8 cellular contexts compared by ENCODE assay signal in genomic region chr1:16889179-16889816, GRCh38. TPM values are rescaled to one million over a fixed set of nuclear protein-coding genes. Genes with fewer than 3 reads are reported as not detected.
DNase-seq lines count a peak whose midpoint lies in the region; ATAC-seq and TF ChIP-seq lines count a peak whose summit lies in the region.
"Not testable (repeated sequence)": the region's sequence is repeated elsewhere in the genome, so short reads cannot be mapped to it uniquely, and the experiment has no call there.

No MANE protein-coding gene starts in this region.

- H3K79me2 ChIP-seq in fibroblast of lung (ENCODE audit: control insufficient read depth, insufficient read depth, low read length): not testable (repeated sequence)

- H3K4me3 ChIP-seq in fibroblast of lung (replicated peaks in 1 of 4; ENCODE audit: control extremely low read depth in 1 of 4, insufficient read depth in 1 of 4, low read depth in 3 of 4, low read length in 4 of 4) (peak overlapping the region; percentile 41 to 72 (median 53)), left lung (peak overlapping the region; percentile 47 to 61), rectal smooth muscle tissue (ENCODE audit: low read length) (peak overlapping the region; percentile 70), subcutaneous abdominal adipose tissue (ENCODE audit: low read depth in 1 of 5, low read length in 5 of 5) (peak overlapping the region; percentile 66 to 83 (median 77))

- TF ChIP-seq CTCF in fibroblast of lung (conservative IDR thresholded peaks at IDR 0.05 in 1 of 2, IDR thresholded peaks at IDR 0.05 in 1 of 2; ENCODE audit: low read depth in 1 of 2, low read length in 2 of 2): peak in 1 of 2 donors; percentile 9
- TF ChIP-seq CTCF in left lung (IDR thresholded peaks at IDR 0.05): not testable (repeated sequence)

- DNase-seq in DMS114 treated with DMSO at 0.1 percent for 48 hours (lab: John Stamatoyannopoulos, UW; ENCODE audit: unreplicated experiment) (peak; percentile 21), MV-4-11 (lab: John Stamatoyannopoulos, UW) (peak; percentile 63), fibroblast of lung (ENCODE audit: low read depth in 2 of 2) (peak; percentile 83 to 89), left lung (peak; percentile 91 to 94)
- peak in 3 of 4 experiments; percentile 36 to 50 (median 44) for DNase-seq in activated CD4-positive, CD25-positive, alpha-beta regulatory T cell (lab: John Stamatoyannopoulos, UW)

- 0 to 14% (median 1%) methylated on average over 45 of the region's 45 CpGs for WGBS in adipose tissue, 3 donors

- H3K9me3 ChIP-seq in fibroblast of lung (ENCODE audit: control insufficient read depth, insufficient read depth, low read depth, low read length); left lung; subcutaneous abdominal adipose tissue (ENCODE audit: control insufficient read depth in 5 of 5, low read length in 5 of 5): not testable (repeated sequence)

- H3K27me3 ChIP-seq in fibroblast of lung (ENCODE audit: control insufficient read depth, insufficient read depth, low read length); left lung; rectal smooth muscle tissue (ENCODE audit: control insufficient read depth, insufficient read depth, low read length); subcutaneous abdominal adipose tissue (ENCODE audit: control insufficient read depth in 5 of 5, insufficient read depth in 4 of 5, low read length in 5 of 5): not testable (repeated sequence)

- not testable (repeated sequence) for H4K20me1 ChIP-seq in fibroblast of lung (ENCODE audit: control insufficient read depth, extremely low read depth, insufficient read depth, low read length)

- H2AFZ ChIP-seq in fibroblast of lung (ENCODE audit: low read length): peak overlapping the region; percentile 67

- not testable (repeated sequence) for H3K4me1 ChIP-seq in fibroblast of lung (ENCODE audit: control insufficient read depth, extremely low read depth, insufficient read depth, low read length); rectal smooth muscle tissue (ENCODE audit: control insufficient read depth, insufficient read depth, low read length)
- H3K4me1 ChIP-seq in left lung (peaks cover 2 to 13% of the 10 kb centered on the region in 2 donors), subcutaneous abdominal adipose tissue (ENCODE audit: control insufficient read depth in 5 of 5, insufficient read depth in 5 of 5, low read length in 5 of 5) (peaks cover 0 to 16% (median 13%) of the 10 kb centered on the region in 5 donors)

- intact Hi-C loops in left lung (cut with DNase I): not testable (repeated sequence)

- not testable (repeated sequence) for H3K36me3 ChIP-seq in fibroblast of lung (ENCODE audit: control insufficient read depth, insufficient read depth, low read length); left lung; rectal smooth muscle tissue (ENCODE audit: control insufficient read depth, insufficient read depth, low read length); subcutaneous abdominal adipose tissue (ENCODE audit: control insufficient read depth in 5 of 5, insufficient read depth in 5 of 5, low read length in 5 of 5)

- peak overlapping the region; percentile 62 for H3K9ac ChIP-seq in fibroblast of lung (ENCODE audit: insufficient read depth, low read length)
- H3K9ac ChIP-seq in rectal smooth muscle tissue (ENCODE audit: low read length): peak overlapping the region; percentile 51
- H3K9ac ChIP-seq in subcutaneous abdominal adipose tissue (ENCODE audit: low read length in 5 of 5): peak overlapping the region; percentile 75 to 94 (median 89)

- H3K27ac ChIP-seq in adipose tissue (ENCODE audit: low read depth, low read length) (peak overlapping the region; percentile 84), left lung (peak overlapping the region; percentile 94 to 97), rectal smooth muscle tissue (ENCODE audit: low read depth, low read length) (peak overlapping the region; percentile 83), subcutaneous abdominal adipose tissue (ENCODE audit: low read depth, low read length) (peak overlapping the region; percentile 84)
- not testable (repeated sequence) for H3K27ac ChIP-seq in fibroblast of lung (ENCODE audit: insufficient read depth, low read length)

- H3K4me2 ChIP-seq in fibroblast of lung (ENCODE audit: extremely low read depth, insufficient read depth, low read length): peak overlapping the region; percentile 46

- peak; percentile 98 for ATAC-seq in left lung

RNA-seq across cellular contexts. Expression of gene RNU1-2, which starts 6.5 kb away (rescaled TPM):
- polyA plus RNA-seq in adipose tissue (not detected), fibroblast of lung (not detected in 2 replicates)
- total RNA-seq in fibroblast of lung (under 0.01 and 3,997 TPM in 2 replicates), left lung (1,000 to 10,000 TPM; 2,748 to 3,444 TPM)
- 44.1 and 65.6 TPM in 2 replicates for polyA plus RNA-seq in fibroblast of lung (2012)
- under 0.01 TPM in 2 replicates for polyA minus RNA-seq in fibroblast of lung (ENCODE audit: low replicate concordance)

RNA-seq across cellular contexts. Expression of gene CROCC, which starts 32.4 kb away (rescaled TPM):
- polyA plus RNA-seq in adipose tissue (10 to 100 TPM; 19.5 to 42.2 (median 19.8) TPM), fibroblast of lung (3.6 and 3.8 TPM in 2 replicates)
- total RNA-seq in fibroblast of lung (20.3 and 22.3 TPM in 2 replicates), left lung (10 to 100 TPM; 19.1 to 19.7 TPM)
- 5.5 and 6.7 TPM in 2 replicates for polyA plus RNA-seq in fibroblast of lung (2012)
- polyA minus RNA-seq in fibroblast of lung (ENCODE audit: low replicate concordance): 4.7 and 5.8 TPM in 2 replicates

Comparison
In these comparisons a context has a peak if more than half of its experiments do, and no peak if none do; other contexts are left out.
1. DNase-seq: peak in every context shown above with its lines; median percentile 92 in left lung; 86 in fibroblast of lung; 63 in MV-4-11; 44 in activated CD4-positive, CD25-positive, alpha-beta regulatory T cell; 21 in DMS114 treated with DMSO at 0.1 percent for 48 hours.